In genomic region chr12:121088208-121088585, GRCh38 we compare ENCODE assay signal across 1 cellular context.
TF ChIP-seq lines count a peak whose summit lies in the region.

No MANE protein-coding gene starts in this region.

TF ChIP-seq in GM23338, 12 proteins besides CTCF, POLR2A, EP300 and RAD21 (continued from another document):
- TF ChIP-seq ZNF462 (CRISPR knock-in tag; IDR thresholded peaks at IDR 0.05) (no peak), EZH2 (IDR thresholded peaks at IDR 0.05; ENCODE audit: low read depth, unreplicated experiment) (no peak), JUNB (IDR thresholded peaks at IDR 0.05; ENCODE audit: unreplicated experiment) (no peak), STAT1 (IDR thresholded peaks at IDR 0.05; ENCODE audit: unreplicated experiment) (no peak), CREB1 (CRISPR knock-in tag; IDR thresholded peaks at IDR 0.05; ENCODE audit: low read depth) (no peak), ZNF114 (CRISPR knock-in tag; IDR thresholded peaks at IDR 0.05) (no peak), ZNF331 (CRISPR knock-in tag; IDR thresholded peaks at IDR 0.05; ENCODE audit: low read depth) (no peak)
- TF ChIP-seq, protein P1, sequence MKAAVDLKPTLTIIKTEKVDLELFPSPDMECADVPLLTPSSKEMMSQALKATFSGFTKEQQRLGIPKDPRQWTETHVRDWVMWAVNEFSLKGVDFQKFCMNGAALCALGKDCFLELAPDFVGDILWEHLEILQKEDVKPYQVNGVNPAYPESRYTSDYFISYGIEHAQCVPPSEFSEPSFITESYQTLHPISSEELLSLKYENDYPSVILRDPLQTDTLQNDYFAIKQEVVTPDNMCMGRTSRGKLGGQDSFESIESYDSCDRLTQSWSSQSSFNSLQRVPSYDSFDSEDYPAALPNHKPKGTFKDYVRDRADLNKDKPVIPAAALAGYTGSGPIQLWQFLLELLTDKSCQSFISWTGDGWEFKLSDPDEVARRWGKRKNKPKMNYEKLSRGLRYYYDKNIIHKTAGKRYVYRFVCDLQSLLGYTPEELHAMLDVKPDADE (IDR thresholded peaks at IDR 0.05) = no peak
